ENCODE assay signal across 25 cellular contexts in genomic region chr2:204947448-204947847, GRCh38.
A peak's percentile ranks its signal among the peaks of the same experiment; 100 is the strongest.
DNase-seq lines count a peak whose midpoint lies in the region; ATAC-seq and TF ChIP-seq lines count a peak whose summit lies in the region.
"Had no signal": no experiment of that assay in that cellular context is flagged by ENCODE, and none has a peak within 500 bp of the region (broad histone marks: within the 10 kb centered on the region; RNA-seq: fewer than 3 reads in every experiment).

No MANE protein-coding gene starts in this region.

- H3K36me3 ChIP-seq in Caco-2 (ENCODE audit: control insufficient read depth, insufficient read depth, low read length) = no peaks in the 10 kb centered on the region
- H3K36me3 ChIP-seq: gastroesophageal sphincter, SJCRH30, stomach, thyroid gland, vagina had no signal

- CTCF ChIA-PET in Caco-2 (lab: Charles Lee) = no interaction called here
- CTCF ChIA-PET in T-cell (lab: Charles Lee) = no interaction called here

- DNase-seq in T-helper 1 cell (no peak), Caco-2 (peak in 1 of 2 experiments; percentile 34), T-cell (no peak), mesothelial cell of epicardium (ENCODE audit: low spot score in 2 of 2, unreplicated experiment in 2 of 2) (no peak), NCI-H2029 treated with DMSO at 0.1 percent for 48 hours (lab: John Stamatoyannopoulos, UW) (no peak)
- DNase-seq in activated T-cell treated with anti-CD3 and anti-CD28 coated beads, Interleukin-2, amount 50 U/mL, for 24 hours = no peak
- DNase-seq: 8988T; AML-193; CD8-positive, alpha-beta memory T cell; central memory CD4-positive, alpha-beta T cell; DMS79 treated with DMSO at 0.1 percent for 48 hours; HCEC 1CT; NCI-H1105; NCI-H187 treated with DMSO at 0.1 percent for 48 hours; nephron progenitor cell; SJCRH30; stimulated activated CD4-positive, alpha-beta T cell treated with anti-CD3 and anti-CD28 coated beads, Interleukin-1b, Interleukin-23, amount 100 ng/mL, for 48 hours; stimulated activated CD8-positive, alpha-beta memory T cell treated with anti-CD3 and anti-CD28 coated beads, Interleukin-4, amount 100 ng/mL, for 48 hours; stomach; thyroid gland had no signal

- BruUV-seq in Caco-2 (replicated peaks; lab: Mats Ljungman, UMichigan) = no TSS peak

- H3K4me1 ChIP-seq in Caco-2 = peaks cover 41% of the 10 kb centered on the region
- H3K4me1 ChIP-seq: gastroesophageal sphincter, thyroid gland, vagina had no signal

- peaks cover 44% of the 10 kb centered on the region for H3K9me3 ChIP-seq in Caco-2
- H3K9me3 ChIP-seq: thyroid gland, vagina had no signal

- no peak for TF ChIP-seq CTCF in Caco-2 (IDR thresholded peaks at IDR 0.05; ENCODE audit: insufficient read depth in 1 of 2, low read depth in 1 of 2, low read length in 1 of 2, severe bottlenecking in 1 of 2, unreplicated experiment in 1 of 2)
- TF ChIP-seq CTCF in mesothelial cell of epicardium (IDR thresholded peaks at IDR 0.05; ENCODE audit: unreplicated experiment) = no peak

- intact Hi-C loops in Caco-2 (cut with micrococcal nuclease; ENCODE audit: unreplicated experiment) = loop anchor here (1.0 to 5.0 kb wide), 4 partner anchors 25 to 735 kb away; partner anchors contain the start of gene NRP2

- H3K4me1 Mint-ChIP-seq in T-helper 1 cell treated with Interleukin-12 subunit alpha and Interleukin-12 subunit beta and Interleukin-4 antibody, amounts not matched to agents 30 μg/mL and 1 μg/mL, for 36 hours (ENCODE audit: low read depth) = peaks cover 55% of the 10 kb centered on the region
- H3K4me1 Mint-ChIP-seq in Caco-2 (ENCODE audit: low read depth, unreplicated experiment) = peaks cover 42% of the 10 kb centered on the region
- peaks cover 47 to 56% (median 51%) of the 10 kb centered on the region in 3 donors for H3K4me1 Mint-ChIP-seq in T-cell
- peaks cover 10% of the 10 kb centered on the region for H3K4me1 Mint-ChIP-seq in mesothelial cell of epicardium
- peaks cover 43% of the 10 kb centered on the region for H3K4me1 Mint-ChIP-seq in activated T-cell treated with anti-CD3 and anti-CD28 coated beads, Interleukin-2, amount 50 U/mL, for 24 hours (ENCODE audit: low read depth)
- H3K4me1 Mint-ChIP-seq in activated T-helper 17 cell treated with anti-CD3 and anti-CD28 coated beads, Interleukin-2, amount 50 U/mL, for 72 hours = peaks cover 27% of the 10 kb centered on the region

- POLR2A ChIA-PET in Caco-2 (lab: Charles Lee) (no interaction called here), T-cell (lab: Charles Lee) (interaction anchor here in 1 of 2 donors (0.6 kb wide), 1 partner anchor 39 kb away, joined by 3 read pairs; no protein-coding TSS in a partner anchor)

- peaks cover 45% of the 10 kb centered on the region for H3K9me3 Mint-ChIP-seq in T-helper 1 cell treated with Interleukin-12 subunit alpha and Interleukin-12 subunit beta and Interleukin-4 antibody, amounts not matched to agents 30 μg/mL and 1 μg/mL, for 36 hours
- H3K9me3 Mint-ChIP-seq in Caco-2 (ENCODE audit: unreplicated experiment) (peaks cover 45% of the 10 kb centered on the region), T-cell (peaks cover 19 to 31% (median 23%) of the 10 kb centered on the region in 3 donors), mesothelial cell of epicardium (peaks cover 29% of the 10 kb centered on the region)
- H3K9me3 Mint-ChIP-seq in activated T-cell treated with anti-CD3 and anti-CD28 coated beads, Interleukin-2, amount 50 U/mL, for 24 hours = peaks cover 27% of the 10 kb centered on the region
- peaks cover 27% of the 10 kb centered on the region for H3K9me3 Mint-ChIP-seq in activated T-helper 17 cell treated with anti-CD3 and anti-CD28 coated beads, Interleukin-2, amount 50 U/mL, for 72 hours

- ATAC-seq in T-cell (replicated peaks in 1 of 4) = no peak
- ATAC-seq in activated T-helper 17 cell treated with anti-CD3 and anti-CD28 coated beads, Interleukin-2, amount 50 U/mL, for 72 hours (replicated peaks) = no peak
- ATAC-seq: gastroesophageal sphincter had no signal

- H3K4me3 ChIP-seq in Caco-2 (ENCODE audit: low read depth, low read length) = no peak overlapping the region
- H3K4me3 ChIP-seq: gastroesophageal sphincter, SJCRH30, smooth muscle cell, stomach, thyroid gland, vagina had no signal

- no peaks in the 10 kb centered on the region for H3K27me3 ChIP-seq in Caco-2 (replicated peaks; ENCODE audit: control insufficient read depth, insufficient read depth, low read length)
- H3K27me3 ChIP-seq: gastroesophageal sphincter, SJCRH30, stomach, thyroid gland, vagina had no signal

- H3K36me3 Mint-ChIP-seq in T-helper 1 cell treated with Interleukin-12 subunit alpha and Interleukin-12 subunit beta and Interleukin-4 antibody, amounts not matched to agents 30 μg/mL and 1 μg/mL, for 36 hours (ENCODE audit: low read depth) = peaks cover 51% of the 10 kb centered on the region
- H3K36me3 Mint-ChIP-seq in Caco-2 (ENCODE audit: insufficient read depth, unreplicated experiment) (peaks cover 54% of the 10 kb centered on the region), T-cell (peaks cover 19% of the 10 kb centered on the region), mesothelial cell of epicardium (peaks cover 19% of the 10 kb centered on the region)
- H3K36me3 Mint-ChIP-seq in activated T-cell treated with anti-CD3 and anti-CD28 coated beads, Interleukin-2, amount 50 U/mL, for 24 hours (ENCODE audit: low read depth) = peaks cover 9% of the 10 kb centered on the region
- H3K36me3 Mint-ChIP-seq in activated T-helper 17 cell treated with anti-CD3 and anti-CD28 coated beads, Interleukin-2, amount 50 U/mL, for 72 hours (ENCODE audit: low read depth) = no peaks in the 10 kb centered on the region

- H3K27me3 Mint-ChIP-seq in T-helper 1 cell treated with Interleukin-12 subunit alpha and Interleukin-12 subunit beta and Interleukin-4 antibody, amounts not matched to agents 30 μg/mL and 1 μg/mL, for 36 hours (ENCODE audit: low read depth) = no peaks in the 10 kb centered on the region
- H3K27me3 Mint-ChIP-seq in Caco-2 (ENCODE audit: insufficient read depth, unreplicated experiment) (no peaks in the 10 kb centered on the region), T-cell (no peaks in the 10 kb centered on the region), mesothelial cell of epicardium (ENCODE audit: low read depth) (no peaks in the 10 kb centered on the region)
- H3K27me3 Mint-ChIP-seq in activated T-cell treated with anti-CD3 and anti-CD28 coated beads, Interleukin-2, amount 50 U/mL, for 24 hours = no peaks in the 10 kb centered on the region
- H3K27me3 Mint-ChIP-seq in activated T-helper 17 cell treated with anti-CD3 and anti-CD28 coated beads, Interleukin-2, amount 50 U/mL, for 72 hours = no peaks in the 10 kb centered on the region
- H3K27me3 Mint-ChIP-seq: CD8-positive, alpha-beta memory T cell had no signal

- H3K27ac Mint-ChIP-seq in T-helper 1 cell treated with Interleukin-12 subunit alpha and Interleukin-12 subunit beta and Interleukin-4 antibody, amounts not matched to agents 30 μg/mL and 1 μg/mL, for 36 hours = peak overlapping the region; percentile 39
- H3K27ac Mint-ChIP-seq in Caco-2 (ENCODE audit: unreplicated experiment) = peak overlapping the region; percentile 61
- H3K27ac Mint-ChIP-seq in T-cell = peak overlapping the region; percentile 70 to 91
- peak overlapping the region; percentile 31 for H3K27ac Mint-ChIP-seq in mesothelial cell of epicardium
- H3K27ac Mint-ChIP-seq in activated T-cell treated with anti-CD3 and anti-CD28 coated beads, Interleukin-2, amount 50 U/mL, for 24 hours = no peak overlapping the region
- no peak overlapping the region for H3K27ac Mint-ChIP-seq in activated T-helper 17 cell treated with anti-CD3 and anti-CD28 coated beads, Interleukin-2, amount 50 U/mL, for 72 hours
- H3K27ac Mint-ChIP-seq: CD8-positive, alpha-beta memory T cell had no signal

- H3K4me3 Mint-ChIP-seq in T-helper 1 cell treated with Interleukin-12 subunit alpha and Interleukin-12 subunit beta and Interleukin-4 antibody, amounts not matched to agents 30 μg/mL and 1 μg/mL, for 36 hours = no peak overlapping the region
- H3K4me3 Mint-ChIP-seq in Caco-2 (ENCODE audit: unreplicated experiment) = peak overlapping the region; percentile 8
- peak overlapping the region in 1 of 3 donors; percentile 51 for H3K4me3 Mint-ChIP-seq in T-cell
- H3K4me3 Mint-ChIP-seq in mesothelial cell of epicardium = no peak overlapping the region
- no peak overlapping the region for H3K4me3 Mint-ChIP-seq in activated T-cell treated with anti-CD3 and anti-CD28 coated beads, Interleukin-2, amount 50 U/mL, for 24 hours
- H3K4me3 Mint-ChIP-seq in activated T-helper 17 cell treated with anti-CD3 and anti-CD28 coated beads, Interleukin-2, amount 50 U/mL, for 72 hours = no peak overlapping the region
- H3K4me3 Mint-ChIP-seq: nephron progenitor cell had no signal

Comparison
In these comparisons a context has a peak if more than half of its experiments do, and no peak if none do; other contexts are left out.
1. H3K27ac Mint-ChIP-seq: peak in T-helper 1 cell treated with Interleukin-12 subunit alpha and Interleukin-12 subunit beta and Interleukin-4 antibody, amounts not matched to agents 30 μg/mL and 1 μg/mL, for 36 hours (single experiment), Caco-2 (single experiment), T-cell (2 of 2) and mesothelial cell of epicardium (single experiment); none in activated T-cell treated with anti-CD3 and anti-CD28 coated beads, Interleukin-2, amount 50 U/mL, for 24 hours (single experiment) and activated T-helper 17 cell treated with anti-CD3 and anti-CD28 coated beads, Interleukin-2, amount 50 U/mL, for 72 hours (single experiment).